Comparison of ENCODE assay signal across 11 cellular contexts in the genomic region with DNA sequence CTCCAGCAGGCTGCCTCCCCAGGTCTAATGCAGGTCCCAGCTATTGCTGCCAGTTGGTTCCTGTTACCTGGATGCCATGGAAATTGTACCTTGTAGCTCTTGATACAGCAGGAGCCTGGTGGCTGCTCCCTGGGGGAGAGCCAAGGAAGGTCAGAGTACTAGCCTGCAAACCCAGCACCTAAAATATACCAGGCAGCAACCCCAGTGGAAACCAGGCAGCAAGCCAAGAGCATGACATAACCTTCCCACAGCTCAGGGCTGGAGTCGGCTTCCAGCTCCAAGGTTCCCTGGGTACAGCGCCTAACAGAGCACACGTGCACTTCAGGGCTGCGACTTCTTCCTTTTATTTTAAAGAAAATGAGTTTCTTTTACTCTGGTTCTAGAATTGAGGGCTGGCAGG. TPM values are rescaled to one million over a fixed set of nuclear protein-coding genes. Genes with fewer than 3 reads are reported as not detected.
A peak's percentile ranks its signal among the peaks of the same experiment; 100 is the strongest.
DNase-seq lines count a peak whose midpoint lies in the region; ATAC-seq, FAIRE-seq and TF ChIP-seq lines count a peak whose summit lies in the region.
"Had no signal": no experiment of that assay in that cellular context is flagged by ENCODE, and none has a peak within 500 bp of the region (broad histone marks: within the 10 kb centered on the region; RNA-seq: fewer than 3 reads in every experiment).

No MANE protein-coding gene starts in this region.

- DNase-seq in NCI-H146 (lab: John Stamatoyannopoulos, UW) (peak; percentile 25), NCI-H146 treated with DMSO at 0.1 percent for 48 hours (lab: John Stamatoyannopoulos, UW; ENCODE audit: unreplicated experiment) (no peak), K562 (ENCODE audit: extremely low read depth in 1 of 4, low spot score in 3 of 4) (peak in 1 of 4 experiments; percentile 11), kidney epithelial cell (ENCODE audit: low read depth) (peak; percentile 10), ureter (ENCODE audit: low spot score) (peak; percentile 70), D341Med (ENCODE audit: low spot score) (no peak), GM19238 (ENCODE audit: insufficient read length, low spot score) (no peak), UCSD-AML1 (lab: John Stamatoyannopoulos, UW; ENCODE audit: unreplicated experiment) (no peak)

- no peaks in the 10 kb centered on the region for H4K20me1 ChIP-seq in K562 (replicated peaks; ENCODE audit: control insufficient read depth, insufficient read depth, low read length)

- no peak for TF ChIP-seq RAD21 in K562 (CRISPR knock-in tag; conservative IDR thresholded peaks at IDR 0.05 in 1 of 2, IDR thresholded peaks at IDR 0.05 in 1 of 2)

- H3K27me3 ChIP-seq in K562 (ENCODE audit: control insufficient read depth in 2 of 2, insufficient read depth in 2 of 2, low read length in 2 of 2) = peaks cover 9 to 34% of the 10 kb centered on the region in 2 experiments; a peak in 4 of 5 replicates
- no peaks in the 10 kb centered on the region for H3K27me3 ChIP-seq in kidney epithelial cell (ENCODE audit: control insufficient read depth, insufficient read depth, low read length)

- H3K36me3 ChIP-seq in K562 (ENCODE audit: control insufficient read depth, insufficient read depth, low read length) (no peaks in the 10 kb centered on the region), kidney epithelial cell (ENCODE audit: control insufficient read depth, insufficient read depth, low read length) (no peaks in the 10 kb centered on the region)

- POLR2A ChIA-PET in K562 (lab: Yijun Ruan, JAX) = interaction anchor here (0.6 to 0.8 kb wide), 2 partner anchors 15 to 22 kb away, joined by 3 read pairs; no protein-coding TSS in a partner anchor

- H2AFZ ChIP-seq in K562 (ENCODE audit: low read depth, low read length) = no peak overlapping the region

- no peak for FAIRE-seq in K562 (lab: Jason Lieb, UNC)

- no peak for TF ChIP-seq POLR2A in K562 (conservative IDR thresholded peaks at IDR 0.05)

- peak; percentile 55; the same call in 2 of the 3 replicates for ATAC-seq in K562

- no TSS peak for BruUV-seq in K562 (replicated peaks; lab: Mats Ljungman, UMichigan)

- H3K4me2 ChIP-seq in K562 (ENCODE audit: insufficient read depth, low read length) = no peak overlapping the region

- CTCF ChIA-PET in K562 (lab: Yijun Ruan, JAX; ENCODE audit: low intra/inter-chr PET ratio) = no interaction called here

- intact Hi-C loops in K562 (cut with micrococcal nuclease) = no loop called here

- in situ Hi-C loops in K562 (cut with MboI) = no loop called here

- no peak overlapping the region for H3K27ac ChIP-seq in K562 (ENCODE audit: extremely low read depth, low read depth, low read length)
- H3K27ac ChIP-seq: HL-60 had no signal

- no peak overlapping the region for H3K4me3 ChIP-seq in K562
- H3K4me3 ChIP-seq in kidney epithelial cell (ENCODE audit: low read depth, low read length) = no peak overlapping the region

- H3K79me2 ChIP-seq in K562 (ENCODE audit: control insufficient read depth, insufficient read depth, low read length) = no peaks in the 10 kb centered on the region

- H3K4me1 ChIP-seq in K562 (replicated peaks in 1 of 2; ENCODE audit: control insufficient read depth in 2 of 2, insufficient read depth in 2 of 2, low read length in 2 of 2) = no peaks in the 10 kb centered on the region; a peak in 1 of 5 replicates

- H3K9me3 ChIP-seq in K562 (replicated peaks; ENCODE audit: control insufficient read depth, insufficient read depth, low read depth, low read length) = no peaks in the 10 kb centered on the region

- TF ChIP-seq EP300 in K562 (IDR thresholded peaks at IDR 0.05; ENCODE audit: low read length) = no peak

- whole genome bisulfite sequencing in K562 (ENCODE audit: insufficient coverage, low coverage, missing lambda C conversion rate) = 5% methylated on average over 4 of the region's 4 CpGs

- no peaks in the 10 kb centered on the region for H3K9me1 ChIP-seq in K562 (ENCODE audit: control insufficient read depth, insufficient read depth, low read length)

- TF ChIP-seq CTCF in K562 (IDR thresholded peaks at IDR 0.05 in 2 of 3, conservative IDR thresholded peaks at IDR 0.05 in 1 of 3; ENCODE audit: insufficient read depth in 2 of 3, low read depth in 1 of 3, low read length in 3 of 3) (no peak), kidney epithelial cell (IDR thresholded peaks at IDR 0.05; ENCODE audit: insufficient read depth, low read length, poor library complexity, severe bottlenecking) (no peak)

- H3K9ac ChIP-seq in K562 (ENCODE audit: insufficient read depth in 1 of 2, low read depth in 2 of 2, low read length in 2 of 2) = no peak overlapping the region

TF ChIP-seq in K562, 482 proteins besides CTCF, POLR2A, EP300 and RAD21:
- no peak for TF ChIP-seq MAFF (IDR thresholded peaks at IDR 0.05; ENCODE audit: low read length)
- peak; percentile 40 for TF ChIP-seq NFIC (IDR thresholded peaks at IDR 0.05)
- TF ChIP-seq BHLHE40 (IDR thresholded peaks at IDR 0.05; ENCODE audit: low read length) = peak; percentile 49

RNA-seq across cellular contexts. Expression of a gene that starts 30.3 kb away (rescaled TPM):
- total RNA-seq in K562 (2011; cell fraction: chromatin; rRNA removed; ENCODE audit: low replicate concordance) = not detected in 2 replicates
- total RNA-seq in K562 (2011; cell fraction: nucleolus; rRNA removed) = not detected in 2 replicates
- not detected in 2 replicates for total RNA-seq in K562 (2011; cell fraction: nucleoplasm; rRNA removed)
- total RNA-seq in K562 (2014; rRNA removed) (not detected in 2 replicates), K562 (2014; rRNA removed; fragmentation: Illumina TruSeq; extraction: Trizol) (not detected in 2 replicates), K562 (2015; rRNA removed; fragmentation: Illumina TruSeq; extraction: Trizol) (not detected in 2 replicates), K562 (2021) (not detected in 2 replicates), kidney epithelial cell (not detected in 2 replicates), ureter (not detected)
- polyA plus RNA-seq in K562 (2011; rRNA removed) (not detected in 2 replicates), K562 (2014; fragmentation: Illumina TruSeq; extraction: Trizol) (not detected in 2 replicates), K562 (2014; fragmentation: Nextera tagmentation; extraction: Ambion mirVana) (not detected), K562 (2014; rRNA removed) (not detected in 2 replicates)
- not detected in 2 replicates for polyA plus RNA-seq in K562 (2011; cell fraction: cytosol; rRNA removed)
- polyA plus RNA-seq in K562 (2011; cell fraction: nucleus; rRNA removed) = not detected in 2 replicates
- not detected in 2 replicates for polyA plus RNA-seq in K562 (2012)
- not detected in 2 replicates for polyA minus RNA-seq in K562 (2011; rRNA and poly(A)+ RNA removed)
- polyA minus RNA-seq in K562 (2011; cell fraction: cytosol; rRNA and poly(A)+ RNA removed) = not detected in 2 replicates
- polyA minus RNA-seq in K562 (2011; cell fraction: nucleus; rRNA and poly(A)+ RNA removed) = not detected in 2 replicates
- total RNA-seq: mononuclear cell; T-helper 2 cell treated with Interferon-gamma antibody and Interleukin-4, amounts not matched to agents 100 ng/mL and 5 ng/mL, for 36 hours had no signal

Comparison
In these comparisons a context has a peak if more than half of its experiments do, and no peak if none do; other contexts are left out.
1. DNase-seq: peak in NCI-H146 (single experiment), kidney epithelial cell (single experiment) and ureter (single experiment); none in NCI-H146 treated with DMSO at 0.1 percent for 48 hours (single experiment), D341Med (single experiment), GM19238 (single experiment) and UCSD-AML1 (single experiment).